8 cellular contexts compared by ENCODE assay signal in the genomic region with DNA sequence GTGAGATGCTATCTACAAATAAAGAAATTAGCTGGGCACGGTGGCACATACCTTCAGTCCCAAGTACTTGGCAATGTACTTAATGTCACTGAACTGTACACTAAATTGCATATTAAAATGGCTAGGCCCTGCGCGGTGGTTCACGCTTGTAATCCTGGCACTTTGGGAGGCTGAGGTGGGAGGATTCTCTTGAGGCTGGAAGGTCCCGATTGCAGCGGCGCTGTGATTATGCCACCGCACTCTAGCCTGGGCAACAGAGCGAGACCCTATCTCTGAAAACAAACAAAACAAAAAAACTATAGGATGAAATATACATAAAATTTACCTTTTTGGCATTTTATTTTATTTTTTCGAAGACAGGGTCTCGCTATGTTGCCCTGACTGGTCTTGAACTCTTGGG. TPM values are rescaled to one million over a fixed set of nuclear protein-coding genes. Genes with fewer than 3 reads are reported as not detected.
A peak's percentile ranks its signal among the peaks of the same experiment; 100 is the strongest.
DNase-seq lines count a peak whose midpoint lies in the region; ATAC-seq, FAIRE-seq and TF ChIP-seq lines count a peak whose summit lies in the region.

No MANE protein-coding gene starts in this region.

- ATAC-seq in stimulated activated naive CD8-positive, alpha-beta T cell treated with anti-CD3 and anti-CD28 coated beads, Interleukin-15, amount 100 ng/mL, for 72 hours, result no peak
- ATAC-seq in GM21619 (IDR thresholded peaks at IDR 0.05; ENCODE audit: unreplicated experiment), result no peak

- H3K27me3 Mint-ChIP-seq in activated CD4-positive, alpha-beta T cell treated with anti-CD3 and anti-CD28 coated beads, Interleukin-2, amount 10 ng/mL, durations not matched to agents 7 days and 5 days, result no peaks in the 10 kb centered on the region
- H3K27me3 Mint-ChIP-seq in activated T-helper 1 cell treated with anti-CD3 and anti-CD28 coated beads, Interleukin-12 subunit alpha, Interleukin-12 subunit beta, Interleukin-2, Interleukin-4 antibody, amounts not matched to agents 30 ng/mL and 10 ng/mL and 1 ng/mL, durations not matched to agents 14 hours and 24 hours and 36 hours (ENCODE audit: insufficient read depth), result no peaks in the 10 kb centered on the region
- H3K27me3 Mint-ChIP-seq in stimulated activated naive CD8-positive, alpha-beta T cell treated with anti-CD3 and anti-CD28 coated beads, Interleukin-15, amount 100 ng/mL, for 72 hours, result no peaks in the 10 kb centered on the region

- H3K9ac ChIP-seq in iPS-20b (ENCODE audit: low read depth, low read length), result peak overlapping the region; percentile 92; the same call in 1 of the 2 replicates

- no peak overlapping the region for H3K27ac ChIP-seq in iPS-20b (ENCODE audit: low read length)

- H3K27me3 ChIP-seq in iPS-20b (ENCODE audit: insufficient read depth, low read length), result no peaks in the 10 kb centered on the region

- no peaks in the 10 kb centered on the region for H3K9me3 ChIP-seq in iPS-20b (ENCODE audit: insufficient read depth, low read depth, low read length)

- peak overlapping the region; percentile 100 for H3K27ac Mint-ChIP-seq in activated CD4-positive, alpha-beta T cell treated with anti-CD3 and anti-CD28 coated beads, Interleukin-2, amount 10 ng/mL, durations not matched to agents 7 days and 5 days
- peak overlapping the region; percentile 100 for H3K27ac Mint-ChIP-seq in activated T-helper 1 cell treated with anti-CD3 and anti-CD28 coated beads, Interleukin-12 subunit alpha, Interleukin-12 subunit beta, Interleukin-2, Interleukin-4 antibody, amounts not matched to agents 30 ng/mL and 10 ng/mL and 1 ng/mL, durations not matched to agents 14 hours and 24 hours and 36 hours
- peak overlapping the region; percentile 100 for H3K27ac Mint-ChIP-seq in stimulated activated naive CD8-positive, alpha-beta T cell treated with anti-CD3 and anti-CD28 coated beads, Interleukin-15, amount 100 ng/mL, for 72 hours

- intact Hi-C loops in activated T-helper 1 cell treated with anti-CD3 and anti-CD28 coated beads, Interleukin-12 subunit alpha, Interleukin-12 subunit beta, Interleukin-2, Interleukin-4 antibody, amounts not matched to agents 30 ng/mL and 10 ng/mL and 1 ng/mL, durations not matched to agents 14 hours and 24 hours and 36 hours (cut with micrococcal nuclease), result loop anchor here (5.0 to 10.0 kb wide), 2 partner anchors 174 to 408 kb away; no protein-coding TSS in a partner anchor

- no peak for DNase-seq in activated CD4-positive, alpha-beta T cell treated with anti-CD3 and anti-CD28 coated beads, Interleukin-2, amount 10 ng/mL, durations not matched to agents 7 days and 5 days
- no peak for DNase-seq in activated CD4-positive, alpha-beta T cell treated with anti-CD3 and anti-CD28 coated beads for 48 hours
- no peak for DNase-seq in activated T-helper 1 cell treated with anti-CD3 and anti-CD28 coated beads, Interleukin-12 subunit alpha, Interleukin-12 subunit beta, Interleukin-2, Interleukin-4 antibody, amounts not matched to agents 30 ng/mL and 10 ng/mL and 1 ng/mL, durations not matched to agents 14 hours and 24 hours and 36 hours (ENCODE audit: low spot score)
- DNase-seq in stimulated activated naive CD8-positive, alpha-beta T cell treated with anti-CD3 and anti-CD28 coated beads, Interleukin-15, amount 100 ng/mL, for 72 hours, result no peak
- DNase-seq in GM12891 (ENCODE audit: insufficient read length, low spot score) (no peak), NCI-H82 (lab: John Stamatoyannopoulos, UW) (no peak)

- no peak for TF ChIP-seq POLR2A in GM12891 (IDR thresholded peaks at IDR 0.05; ENCODE audit: low read depth, low read length)

- FAIRE-seq in GM12891 (lab: Jason Lieb, UNC), result no peak

- H3K36me3 Mint-ChIP-seq in activated CD4-positive, alpha-beta T cell treated with anti-CD3 and anti-CD28 coated beads, Interleukin-2, amount 10 ng/mL, durations not matched to agents 7 days and 5 days (ENCODE audit: low read depth), result peaks cover 10% of the 10 kb centered on the region
- H3K36me3 Mint-ChIP-seq in activated T-helper 1 cell treated with anti-CD3 and anti-CD28 coated beads, Interleukin-12 subunit alpha, Interleukin-12 subunit beta, Interleukin-2, Interleukin-4 antibody, amounts not matched to agents 30 ng/mL and 10 ng/mL and 1 ng/mL, durations not matched to agents 14 hours and 24 hours and 36 hours (ENCODE audit: low read depth), result peaks cover 11% of the 10 kb centered on the region

- peak overlapping the region; percentile 80 for H3K4me3 Mint-ChIP-seq in activated CD4-positive, alpha-beta T cell treated with anti-CD3 and anti-CD28 coated beads, Interleukin-2, amount 10 ng/mL, durations not matched to agents 7 days and 5 days
- peak overlapping the region; percentile 92 for H3K4me3 Mint-ChIP-seq in activated T-helper 1 cell treated with anti-CD3 and anti-CD28 coated beads, Interleukin-12 subunit alpha, Interleukin-12 subunit beta, Interleukin-2, Interleukin-4 antibody, amounts not matched to agents 30 ng/mL and 10 ng/mL and 1 ng/mL, durations not matched to agents 14 hours and 24 hours and 36 hours
- peak overlapping the region; percentile 87 to 97 for H3K4me3 Mint-ChIP-seq in stimulated activated naive CD8-positive, alpha-beta T cell treated with anti-CD3 and anti-CD28 coated beads, Interleukin-15, amount 100 ng/mL, for 72 hours

- CTCF ChIA-PET in activated CD4-positive, alpha-beta T cell treated with anti-CD3 and anti-CD28 coated beads, Interleukin-2, amount 10 ng/mL, durations not matched to agents 7 days and 5 days (lab: Charles Lee), result no interaction called here

- H3K4me1 Mint-ChIP-seq in activated CD4-positive, alpha-beta T cell treated with anti-CD3 and anti-CD28 coated beads, Interleukin-2, amount 10 ng/mL, durations not matched to agents 7 days and 5 days, result peaks cover 24% of the 10 kb centered on the region
- peaks cover 21% of the 10 kb centered on the region for H3K4me1 Mint-ChIP-seq in activated T-helper 1 cell treated with anti-CD3 and anti-CD28 coated beads, Interleukin-12 subunit alpha, Interleukin-12 subunit beta, Interleukin-2, Interleukin-4 antibody, amounts not matched to agents 30 ng/mL and 10 ng/mL and 1 ng/mL, durations not matched to agents 14 hours and 24 hours and 36 hours (ENCODE audit: low read depth)
- peaks cover 42% of the 10 kb centered on the region for H3K4me1 Mint-ChIP-seq in stimulated activated naive CD8-positive, alpha-beta T cell treated with anti-CD3 and anti-CD28 coated beads, Interleukin-15, amount 100 ng/mL, for 72 hours

- no peaks in the 10 kb centered on the region for H3K4me1 ChIP-seq in iPS-20b (ENCODE audit: insufficient read depth, low read length)

- H3K4me3 ChIP-seq in iPS-20b (ENCODE audit: low read length), result peak overlapping the region; percentile 68

- peaks cover 30% of the 10 kb centered on the region for H3K36me3 ChIP-seq in iPS-20b (ENCODE audit: insufficient read depth, low read depth, low read length)

- no peaks in the 10 kb centered on the region for H3K9me3 Mint-ChIP-seq in activated CD4-positive, alpha-beta T cell treated with anti-CD3 and anti-CD28 coated beads, Interleukin-2, amount 10 ng/mL, durations not matched to agents 7 days and 5 days
- H3K9me3 Mint-ChIP-seq in activated T-helper 1 cell treated with anti-CD3 and anti-CD28 coated beads, Interleukin-12 subunit alpha, Interleukin-12 subunit beta, Interleukin-2, Interleukin-4 antibody, amounts not matched to agents 30 ng/mL and 10 ng/mL and 1 ng/mL, durations not matched to agents 14 hours and 24 hours and 36 hours, result no peaks in the 10 kb centered on the region
- H3K9me3 Mint-ChIP-seq in stimulated activated naive CD8-positive, alpha-beta T cell treated with anti-CD3 and anti-CD28 coated beads, Interleukin-15, amount 100 ng/mL, for 72 hours, result no peaks in the 10 kb centered on the region

- POLR2A ChIA-PET in activated CD4-positive, alpha-beta T cell treated with anti-CD3 and anti-CD28 coated beads, Interleukin-2, amount 10 ng/mL, durations not matched to agents 7 days and 5 days (lab: Charles Lee), result no interaction called here

TF ChIP-seq in GM12891, 5 proteins besides CTCF, POLR2A, EP300 and RAD21:
- no peak for TF ChIP-seq PAX5 (IDR thresholded peaks at IDR 0.05; ENCODE audit: insufficient read depth, low read length, severe bottlenecking)
- TF ChIP-seq SPI1 (IDR thresholded peaks at IDR 0.05; ENCODE audit: low read depth, low read length), result no peak
- TF ChIP-seq TAF1 (IDR thresholded peaks at IDR 0.05; ENCODE audit: low read depth, low read length), result no peak
- no peak for TF ChIP-seq POLR2AphosphoS5 (IDR thresholded peaks at IDR 0.05; ENCODE audit: low read depth, low read length)
- TF ChIP-seq POU2F2 (IDR thresholded peaks at IDR 0.05; ENCODE audit: low read depth, low read length), result no peak

RNA-seq across cellular contexts. Expression of a gene that starts 1.5 kb away (rescaled TPM):
- 100 to 1,000 TPM; 148 to 158 TPM for total RNA-seq in activated CD4-positive, alpha-beta T cell treated with anti-CD3 and anti-CD28 coated beads, Interleukin-2, amount 10 ng/mL, durations not matched to agents 7 days and 5 days
- 269 and 270 TPM in 2 replicates for total RNA-seq in activated T-helper 1 cell treated with anti-CD3 and anti-CD28 coated beads, Interleukin-12 subunit alpha, Interleukin-12 subunit beta, Interleukin-2, Interleukin-4 antibody, amounts not matched to agents 30 ng/mL and 10 ng/mL and 1 ng/mL, durations not matched to agents 14 hours and 24 hours and 36 hours
- 131 TPM for polyA plus RNA-seq in GM12891 (2012; ENCODE audit: low read depth, missing spikeins)

RNA-seq across cellular contexts. Expression of a gene that starts 38.9 kb away (rescaled TPM):
- total RNA-seq in activated CD4-positive, alpha-beta T cell treated with anti-CD3 and anti-CD28 coated beads, Interleukin-2, amount 10 ng/mL, durations not matched to agents 7 days and 5 days, result 10 to 100 TPM; 27.2 to 28.0 TPM
- 40.8 and 41.8 TPM in 2 replicates for total RNA-seq in activated T-helper 1 cell treated with anti-CD3 and anti-CD28 coated beads, Interleukin-12 subunit alpha, Interleukin-12 subunit beta, Interleukin-2, Interleukin-4 antibody, amounts not matched to agents 30 ng/mL and 10 ng/mL and 1 ng/mL, durations not matched to agents 14 hours and 24 hours and 36 hours
- 89.1 TPM for polyA plus RNA-seq in GM12891 (2012; ENCODE audit: low read depth, missing spikeins)

RNA-seq across cellular contexts. Expression of a gene that starts 50.3 kb away (rescaled TPM):
- total RNA-seq in activated CD4-positive, alpha-beta T cell treated with anti-CD3 and anti-CD28 coated beads, Interleukin-2, amount 10 ng/mL, durations not matched to agents 7 days and 5 days, result 10 to 100 TPM; 40.7 to 44.8 TPM
- 9.9 and 10.6 TPM in 2 replicates for total RNA-seq in activated T-helper 1 cell treated with anti-CD3 and anti-CD28 coated beads, Interleukin-12 subunit alpha, Interleukin-12 subunit beta, Interleukin-2, Interleukin-4 antibody, amounts not matched to agents 30 ng/mL and 10 ng/mL and 1 ng/mL, durations not matched to agents 14 hours and 24 hours and 36 hours
- polyA plus RNA-seq in GM12891 (2012; ENCODE audit: low read depth, missing spikeins), result 6.4 TPM
